In the genomic region with DNA sequence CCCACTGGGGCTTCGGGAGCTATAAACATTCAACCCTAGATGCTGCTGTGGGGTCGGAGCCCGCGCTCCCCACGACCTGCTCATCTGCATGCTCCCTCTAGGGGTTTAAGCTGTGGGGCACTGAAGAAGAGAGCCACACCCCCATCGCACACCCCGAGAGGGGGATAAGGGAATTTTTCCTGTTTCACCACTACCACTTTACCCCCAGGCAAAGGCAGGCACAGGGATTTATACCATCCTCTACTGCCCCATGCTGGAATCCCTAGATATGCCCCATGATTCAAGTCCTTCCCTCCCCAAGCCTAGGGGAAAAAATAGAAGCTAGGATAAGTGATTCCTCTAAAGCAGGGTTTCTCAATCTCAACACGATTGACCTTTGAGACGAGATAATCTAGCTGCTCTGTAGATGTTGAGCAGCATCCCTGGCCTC, we compare ENCODE assay signal across 24 cellular contexts. TPM values are rescaled to one million over a fixed set of nuclear protein-coding genes. Genes with fewer than 3 reads are reported as not detected.
"Had no signal": no experiment of that assay in that cellular context is flagged by ENCODE, and none has a peak within 500 bp of the region (broad histone marks: within the 10 kb centered on the region; RNA-seq: fewer than 3 reads in every experiment).

No MANE protein-coding gene starts in this region.

- H3K9me3 ChIP-seq: lower lobe of right lung, neutrophil, pancreas, sigmoid colon, thyroid gland had no signal

- H3K27ac Mint-ChIP-seq: activated CD4-positive, alpha-beta T cell treated with anti-CD3 and anti-CD28 coated beads, Interleukin-2, amount 10 ng/mL, durations not matched to agents 24 days and 14 days; activated CD8-positive, alpha-beta T cell treated with anti-CD3 and anti-CD28 coated beads for 36 hours; activated naive CD8-positive, alpha-beta T cell treated with anti-CD3 and anti-CD28 coated beads, Interleukin-2, amount 10 ng/mL, durations not matched to agents 7 days and 5 days; activated T-helper 17 cell treated with anti-CD3 and anti-CD28 coated beads, Interleukin-2, amount 50 U/mL, for 72 hours; natural killer cell; stimulated activated naive B cell treated with anti-CD40 and anti-IgM and Interleukin-4, amounts not matched to agents 10 μg/mL and 1 μg/mL and 100 μg/mL, for 72 hours had no signal

- H3K27me3 ChIP-seq: cardiac muscle cell, neutrophil, pancreas, sigmoid colon, thyroid gland had no signal

- DNase-seq: activated CD4-positive, alpha-beta T cell treated with anti-CD3 and anti-CD28 coated beads, Interleukin-2, amount 10 ng/mL, durations not matched to agents 24 days and 14 days; activated CD4-positive, CD25-positive, alpha-beta regulatory T cell; activated CD8-positive, alpha-beta T cell treated with anti-CD3 and anti-CD28 coated beads for 36 hours; activated naive CD4-positive, alpha-beta T cell; activated naive CD8-positive, alpha-beta T cell treated with anti-CD3 and anti-CD28 coated beads, Interleukin-2, amount 10 ng/mL, durations not matched to agents 7 days and 5 days; activated T-cell treated with anti-CD3 and anti-CD28 coated beads, Interleukin-2, amount 50 U/mL, for 1 hour; amygdala; dorsolateral prefrontal cortex; foreskin melanocyte; lower lobe of right lung; natural killer cell; pancreas; sigmoid colon; stimulated activated CD4-positive, alpha-beta T cell treated with anti-CD3 and anti-CD28 coated beads, Interleukin-4, amount 100 ng/mL, for 4 hours; stimulated activated naive B cell treated with anti-CD40 and anti-IgM and Interleukin-4, amounts not matched to agents 10 μg/mL and 1 μg/mL and 100 μg/mL, for 72 hours; T-helper 1 cell; T-helper 9 cell; thyroid gland had no signal

- H3K36me3 ChIP-seq: cardiac muscle cell, lower lobe of right lung, neutrophil, pancreas, sigmoid colon, thyroid gland had no signal

- H3K4me3 Mint-ChIP-seq: activated CD4-positive, alpha-beta T cell treated with anti-CD3 and anti-CD28 coated beads, Interleukin-2, amount 10 ng/mL, durations not matched to agents 24 days and 14 days; activated CD8-positive, alpha-beta T cell treated with anti-CD3 and anti-CD28 coated beads for 36 hours; activated naive CD8-positive, alpha-beta T cell treated with anti-CD3 and anti-CD28 coated beads, Interleukin-2, amount 10 ng/mL, durations not matched to agents 7 days and 5 days; activated T-helper 17 cell treated with anti-CD3 and anti-CD28 coated beads, Interleukin-2, amount 50 U/mL, for 72 hours; natural killer cell; stimulated activated naive B cell treated with anti-CD40 and anti-IgM and Interleukin-4, amounts not matched to agents 10 μg/mL and 1 μg/mL and 100 μg/mL, for 72 hours had no signal

- H3K27ac ChIP-seq: cardiac muscle cell, dorsolateral prefrontal cortex, epithelial cell of prostate, lower lobe of right lung, neutrophil, pancreas, sigmoid colon, thyroid gland had no signal

- H3K4me1 Mint-ChIP-seq: activated CD4-positive, alpha-beta T cell treated with anti-CD3 and anti-CD28 coated beads, Interleukin-2, amount 10 ng/mL, durations not matched to agents 24 days and 14 days; activated naive CD8-positive, alpha-beta T cell treated with anti-CD3 and anti-CD28 coated beads, Interleukin-2, amount 10 ng/mL, durations not matched to agents 7 days and 5 days; activated T-helper 17 cell treated with anti-CD3 and anti-CD28 coated beads, Interleukin-2, amount 50 U/mL, for 72 hours; natural killer cell; stimulated activated naive B cell treated with anti-CD40 and anti-IgM and Interleukin-4, amounts not matched to agents 10 μg/mL and 1 μg/mL and 100 μg/mL, for 72 hours had no signal

- ATAC-seq: activated CD8-positive, alpha-beta T cell treated with anti-CD3 and anti-CD28 coated beads for 36 hours; activated T-helper 17 cell treated with anti-CD3 and anti-CD28 coated beads, Interleukin-2, amount 50 U/mL, for 72 hours; lower lobe of right lung; natural killer cell; pancreas; stimulated activated naive B cell treated with anti-CD40 and anti-IgM and Interleukin-4, amounts not matched to agents 10 μg/mL and 1 μg/mL and 100 μg/mL, for 72 hours had no signal

- H3K4me1 ChIP-seq: lower lobe of right lung, pancreas, sigmoid colon, thyroid gland had no signal

- H3K4me3 ChIP-seq: cardiac muscle cell, dorsolateral prefrontal cortex, lower lobe of right lung, pancreas, sigmoid colon, thyroid gland had no signal

- H3K27me3 Mint-ChIP-seq: activated CD4-positive, alpha-beta T cell treated with anti-CD3 and anti-CD28 coated beads, Interleukin-2, amount 10 ng/mL, durations not matched to agents 24 days and 14 days; activated CD8-positive, alpha-beta T cell treated with anti-CD3 and anti-CD28 coated beads for 36 hours; activated naive CD8-positive, alpha-beta T cell treated with anti-CD3 and anti-CD28 coated beads, Interleukin-2, amount 10 ng/mL, durations not matched to agents 7 days and 5 days; stimulated activated naive B cell treated with anti-CD40 and anti-IgM and Interleukin-4, amounts not matched to agents 10 μg/mL and 1 μg/mL and 100 μg/mL, for 72 hours had no signal

- H3K9me3 Mint-ChIP-seq: activated CD8-positive, alpha-beta T cell treated with anti-CD3 and anti-CD28 coated beads for 36 hours; activated naive CD8-positive, alpha-beta T cell treated with anti-CD3 and anti-CD28 coated beads, Interleukin-2, amount 10 ng/mL, durations not matched to agents 7 days and 5 days; natural killer cell had no signal

RNA-seq across cellular contexts. Expression of a gene that starts 59.9 kb away (rescaled TPM):
- total RNA-seq: activated CD4-positive, alpha-beta T cell treated with anti-CD3 and anti-CD28 coated beads, Interleukin-2, amount 10 ng/mL, durations not matched to agents 24 days and 14 days; activated CD8-positive, alpha-beta T cell treated with anti-CD3 and anti-CD28 coated beads for 36 hours; activated naive CD8-positive, alpha-beta T cell treated with anti-CD3 and anti-CD28 coated beads, Interleukin-2, amount 10 ng/mL, durations not matched to agents 7 days and 5 days; activated T-helper 17 cell treated with anti-CD3 and anti-CD28 coated beads, Interleukin-2, amount 50 U/mL, for 72 hours; dorsolateral prefrontal cortex; fibroblast of lung; natural killer cell; pancreas; subcutaneous adipose tissue; thyroid gland had no signal
- polyA plus RNA-seq: fibroblast of lung, pancreas had no signal
